8 cellular contexts compared by ENCODE assay signal in the genomic region with DNA sequence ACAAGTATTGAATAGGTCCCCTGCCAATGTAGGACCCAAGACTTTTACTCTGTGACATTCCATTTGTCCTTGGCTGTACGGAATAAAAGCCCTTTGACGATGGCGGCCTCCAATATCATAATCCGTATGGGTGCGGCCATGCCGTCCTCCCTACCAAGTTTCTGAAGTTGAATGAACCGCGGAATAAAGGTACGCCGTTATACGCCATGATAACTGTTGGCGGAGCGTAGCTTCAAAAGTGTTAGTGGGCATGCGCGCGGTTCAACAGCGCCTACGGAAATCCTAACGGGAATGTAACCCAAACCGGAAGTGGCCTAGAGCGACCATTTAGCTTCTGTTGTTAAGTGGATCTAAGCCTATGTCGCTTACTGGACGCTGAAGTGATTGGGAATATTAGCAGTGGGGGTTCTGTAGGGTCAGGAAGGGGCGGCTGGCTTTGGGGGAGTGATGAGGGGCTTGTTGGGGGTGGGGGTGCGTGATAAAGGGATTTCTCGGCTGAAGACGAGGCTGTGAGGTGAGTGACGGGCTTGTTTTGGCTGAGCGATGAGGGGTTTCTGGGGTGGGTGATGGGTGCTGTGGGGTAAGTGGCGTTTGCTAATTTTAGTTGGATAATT. TPM values are rescaled to one million over a fixed set of nuclear protein-coding genes. Genes with fewer than 3 reads are reported as not detected.
DNase-seq lines count a peak whose midpoint lies in the region; ATAC-seq and TF ChIP-seq lines count a peak whose summit lies in the region.

A gene (plus strand): TSS at position 322 of the 614 bp plus-strand sequence. CDS start 2,047 bp downstream, outside the sequence.

- TF ChIP-seq CTCF in RWPE2 (IDR thresholded peaks at IDR 0.05; ENCODE audit: poor library complexity, severe bottlenecking) (no peak), fibroblast of villous mesenchyme (IDR thresholded peaks at IDR 0.05; ENCODE audit: insufficient read depth, low read depth, low read length) (no peak), nephron (IDR thresholded peaks at IDR 0.05; ENCODE audit: unreplicated experiment in 3 of 3) (no peak)

- peaks cover 33% of the 10 kb centered on the region for H3K36me3 ChIP-seq in RWPE2 (ENCODE audit: low read depth)

- no peaks in the 10 kb centered on the region for H3K9me3 Mint-ChIP-seq in nephron

- DNase-seq in DMS 273 (lab: John Stamatoyannopoulos, UW; ENCODE audit: unreplicated experiment) (peak; percentile 98), KG1 (lab: John Stamatoyannopoulos, UW) (peak; percentile 97), RWPE2 (ENCODE audit: low spot score) (peak; percentile 76), fibroblast of villous mesenchyme (ENCODE audit: low read depth) (peak; percentile 98)
- DNase-seq in activated effector memory CD4-positive, alpha-beta T cell treated with Interleukin-2 at 50 U/mL for 16 hours, result peak; percentile 79
- DNase-seq in stimulated activated naive CD4-positive, alpha-beta T cell treated with Interleukin-2 at 50 U/mL for 16 hours (lab: John Stamatoyannopoulos, UW), result peak; percentile 83

- peaks cover 11% of the 10 kb centered on the region for H3K27me3 ChIP-seq in RWPE2 (ENCODE audit: insufficient read depth, poor library complexity, severe bottlenecking)

- H3K4me3 Mint-ChIP-seq in nephron, result peak within 1 kb of the TSS; percentile 85 to 95 (median 94)

- peaks cover 21% of the 10 kb centered on the region for H3K27me3 Mint-ChIP-seq in nephron (ENCODE audit: low read depth)

- H3K36me3 Mint-ChIP-seq in nephron (ENCODE audit: low read depth), result peaks cover 5% of the 10 kb centered on the region

- no peaks in the 10 kb centered on the region for H3K9me3 ChIP-seq in RWPE2 (ENCODE audit: severe bottlenecking)

- ATAC-seq in GM21619 (IDR thresholded peaks at IDR 0.05; ENCODE audit: unreplicated experiment) (peak; percentile 82), RWPE2 (ENCODE audit: low read depth) (peak; percentile 95)

- H3K4me1 Mint-ChIP-seq in nephron, result peaks cover 16% of the 10 kb centered on the region

- H3K4me3 ChIP-seq in RWPE2 (ENCODE audit: severe bottlenecking) (peak within 1 kb of the TSS; percentile 48), fibroblast of villous mesenchyme (ENCODE audit: low read depth, low read length) (peak within 1 kb of the TSS; percentile 85)

- H3K27ac Mint-ChIP-seq in nephron, result peak within 1 kb of the TSS; percentile 41 to 72 (median 70)

- no peak within 1 kb of the TSS for H3K27ac ChIP-seq in RWPE2 (ENCODE audit: poor library complexity, severe bottlenecking)

- H3K4me1 ChIP-seq in RWPE2 (ENCODE audit: insufficient read depth, poor library complexity, severe bottlenecking), result peaks cover 5% of the 10 kb centered on the region

RNA-seq across cellular contexts. Expression of the gene that starts here (rescaled TPM):
- 5.5 and 9.9 TPM in 2 replicates for total RNA-seq in fibroblast of villous mesenchyme
